Comparison of ENCODE assay signal across 1 cellular context in genomic region chr14:71472281-71472960, GRCh38.
TF ChIP-seq lines count a peak whose summit lies in the region.

No MANE protein-coding gene starts in this region.

TF ChIP-seq in IMR-90, 13 proteins besides CTCF, POLR2A, EP300 and RAD21 (continued from another document):
- TF ChIP-seq USF2 (IDR thresholded peaks at IDR 0.05; ENCODE audit: low read depth, low read length) (no peak), RFX5 (IDR thresholded peaks at IDR 0.05; ENCODE audit: low read depth, low read length) (no peak), ELK1 (IDR thresholded peaks at IDR 0.05; ENCODE audit: borderline replicate concordance, low read depth, low read length) (no peak), NFE2L2 (IDR thresholded peaks at IDR 0.05; ENCODE audit: low read depth, low read length) (no peak), BHLHE40 (IDR thresholded peaks at IDR 0.05; ENCODE audit: low read depth, low read length) (no peak), MAFK (IDR thresholded peaks at IDR 0.05; ENCODE audit: low read depth, low read length) (no peak), MXI1 (IDR thresholded peaks at IDR 0.05; ENCODE audit: borderline replicate concordance, low read depth, low read length) (no peak), CEBPB (IDR thresholded peaks at IDR 0.05; ENCODE audit: low read depth, low read length) (no peak)
